8 cellular contexts compared by ENCODE assay signal in genomic region chr1:211625040-211625439, GRCh38. TPM values are rescaled to one million over a fixed set of nuclear protein-coding genes. Genes with fewer than 3 reads are reported as not detected.
DNase-seq lines count a peak whose midpoint lies in the region; ATAC-seq and TF ChIP-seq lines count a peak whose summit lies in the region.

No MANE protein-coding gene starts in this region.

- H2AFZ ChIP-seq in OCI-LY1 (ENCODE audit: low read length) (no peak overlapping the region), fibroblast of lung (ENCODE audit: low read length) (no peak overlapping the region)

- H3K27ac ChIP-seq in OCI-LY1 (ENCODE audit: low read depth, low read length, poor library complexity, severe bottlenecking) (no peak overlapping the region), fibroblast of lung (ENCODE audit: insufficient read depth, low read length) (no peak overlapping the region)

- H3K4me1 ChIP-seq in OCI-LY1 (ENCODE audit: insufficient read depth, low read length, severe bottlenecking) (no peaks in the 10 kb centered on the region), fibroblast of lung (ENCODE audit: control insufficient read depth, extremely low read depth, insufficient read depth, low read length) (no peaks in the 10 kb centered on the region)

- H3K9me2 ChIP-seq in OCI-LY1 (ENCODE audit: low read depth, low read length), result no peaks in the 10 kb centered on the region

- H3K4me1 Mint-ChIP-seq in stimulated activated naive B cell treated with anti-CD40 and anti-IgM and Interleukin-4, amounts not matched to agents 10 μg/mL and 1 μg/mL and 100 μg/mL, for 72 hours, result peaks cover 2 to 5% of the 10 kb centered on the region in 2 donors

- no peaks in the 10 kb centered on the region for H3K36me3 Mint-ChIP-seq in stimulated activated naive B cell treated with anti-CD40 and anti-IgM and Interleukin-4, amounts not matched to agents 10 μg/mL and 1 μg/mL and 100 μg/mL, for 72 hours

- H4K20me1 ChIP-seq in OCI-LY1 (ENCODE audit: insufficient read depth, low read length), result no peaks in the 10 kb centered on the region
- H4K20me1 ChIP-seq in fibroblast of lung (ENCODE audit: control insufficient read depth, extremely low read depth, insufficient read depth, low read length), result no peaks in the 10 kb centered on the region

- H3K27ac Mint-ChIP-seq in stimulated activated naive B cell treated with anti-CD40 and anti-IgM and Interleukin-4, amounts not matched to agents 10 μg/mL and 1 μg/mL and 100 μg/mL, for 72 hours, result no peak overlapping the region

- DNase-seq in activated gamma-delta T cell treated with Interleukin-2 at 50 U/mL for 16 hours, result peak; percentile 19
- no peak for DNase-seq in activated gamma-delta T cell (lab: John Stamatoyannopoulos, UW)
- peak; percentile 27 to 54 for DNase-seq in fibroblast of lung (ENCODE audit: low read depth in 2 of 2)
- no peak for DNase-seq in stimulated activated naive B cell treated with anti-CD40 and anti-IgM and Interleukin-4, amounts not matched to agents 10 μg/mL and 1 μg/mL and 100 μg/mL, for 72 hours

- H3K36me3 ChIP-seq in OCI-LY1 (ENCODE audit: insufficient read depth, low read length) (no peaks in the 10 kb centered on the region), fibroblast of lung (ENCODE audit: control insufficient read depth, insufficient read depth, low read length) (no peaks in the 10 kb centered on the region)

- H3K4me3 Mint-ChIP-seq in stimulated activated naive B cell treated with anti-CD40 and anti-IgM and Interleukin-4, amounts not matched to agents 10 μg/mL and 1 μg/mL and 100 μg/mL, for 72 hours, result no peak overlapping the region

- H3K9me3 Mint-ChIP-seq in stimulated activated naive B cell treated with anti-CD40 and anti-IgM and Interleukin-4, amounts not matched to agents 10 μg/mL and 1 μg/mL and 100 μg/mL, for 72 hours, result no peaks in the 10 kb centered on the region

- peaks cover 3% of the 10 kb centered on the region; the same call in 1 of the 2 replicates for H3K27me3 ChIP-seq in OCI-LY1 (ENCODE audit: insufficient read depth, low read length)
- no peaks in the 10 kb centered on the region for H3K27me3 ChIP-seq in fibroblast of lung (ENCODE audit: control insufficient read depth, insufficient read depth, low read length)

- H3K79me2 ChIP-seq in OCI-LY1 (ENCODE audit: insufficient read depth, low read length) (no peaks in the 10 kb centered on the region), fibroblast of lung (ENCODE audit: control insufficient read depth, insufficient read depth, low read length) (no peaks in the 10 kb centered on the region)

- no peak overlapping the region for H3K4me3 ChIP-seq in OCI-LY1 (ENCODE audit: low read depth, low read length, poor library complexity, severe bottlenecking)
- H3K4me3 ChIP-seq in fibroblast of lung (replicated peaks in 1 of 4; ENCODE audit: control extremely low read depth in 1 of 4, insufficient read depth in 1 of 4, low read depth in 3 of 4, low read length in 4 of 4), result no peak overlapping the region

- ATAC-seq in stimulated activated naive B cell treated with anti-CD40 and anti-IgM and Interleukin-4, amounts not matched to agents 10 μg/mL and 1 μg/mL and 100 μg/mL, for 72 hours (replicated peaks), result peak; percentile 54 to 61
- ATAC-seq in GM19351 (IDR thresholded peaks at IDR 0.05; ENCODE audit: unreplicated experiment), result no peak
- ATAC-seq in HG03432 (IDR thresholded peaks at IDR 0.05; ENCODE audit: unreplicated experiment), result no peak
- no peak for ATAC-seq in GM21825 (IDR thresholded peaks at IDR 0.05; ENCODE audit: unreplicated experiment)

- TF ChIP-seq CTCF in OCI-LY1 (IDR thresholded peaks at IDR 0.05; ENCODE audit: low read length), result peak; percentile 41
- peak; percentile 15 to 28 for TF ChIP-seq CTCF in fibroblast of lung (conservative IDR thresholded peaks at IDR 0.05 in 1 of 2, IDR thresholded peaks at IDR 0.05 in 1 of 2; ENCODE audit: low read depth in 1 of 2, low read length in 2 of 2)

- no peak overlapping the region for H3K9ac ChIP-seq in OCI-LY1 (ENCODE audit: low read length)
- no peak overlapping the region for H3K9ac ChIP-seq in fibroblast of lung (ENCODE audit: insufficient read depth, low read length)

- H3K27me3 Mint-ChIP-seq in stimulated activated naive B cell treated with anti-CD40 and anti-IgM and Interleukin-4, amounts not matched to agents 10 μg/mL and 1 μg/mL and 100 μg/mL, for 72 hours, result peaks cover 0 to 5% of the 10 kb centered on the region in 2 donors

- H3K4me2 ChIP-seq in OCI-LY1 (ENCODE audit: low read length), result no peak overlapping the region
- no peak overlapping the region for H3K4me2 ChIP-seq in fibroblast of lung (ENCODE audit: extremely low read depth, insufficient read depth, low read length)

- H3F3A ChIP-seq in OCI-LY1 (ENCODE audit: insufficient read depth, low read length), result no peaks in the 10 kb centered on the region

- H3K9me3 ChIP-seq in OCI-LY1 (ENCODE audit: low read length), result no peaks in the 10 kb centered on the region
- no peaks in the 10 kb centered on the region for H3K9me3 ChIP-seq in fibroblast of lung (ENCODE audit: control insufficient read depth, insufficient read depth, low read depth, low read length)

RNA-seq across cellular contexts. Expression of gene SLC30A1, which starts 46.1 kb away (rescaled TPM):
- 38.8 and 45.2 TPM in 2 replicates for total RNA-seq in fibroblast of lung
- polyA plus RNA-seq in fibroblast of lung, result 13.6 and 16.2 TPM in 2 replicates
- polyA plus RNA-seq in fibroblast of lung (2012), result 17.4 and 19.3 TPM in 2 replicates
- polyA minus RNA-seq in fibroblast of lung (ENCODE audit: low replicate concordance), result 4.0 and 5.1 TPM in 2 replicates

RNA-seq across cellular contexts. Expression of gene NEK2, which starts 50.4 kb away (rescaled TPM):
- total RNA-seq in fibroblast of lung, result 0.26 and 12.7 TPM in 2 replicates
- polyA plus RNA-seq in fibroblast of lung, result 6.8 and 22.5 TPM in 2 replicates
- polyA plus RNA-seq in fibroblast of lung (2012), result 3.4 and 15.5 TPM in 2 replicates
- polyA minus RNA-seq in fibroblast of lung (ENCODE audit: low replicate concordance), result 0.47 and 1.6 TPM in 2 replicates

Comparison
In these comparisons a context has a peak if more than half of its experiments do, and no peak if none do; other contexts are left out.
1. DNase-seq: peak in activated gamma-delta T cell treated with Interleukin-2 at 50 U/mL for 16 hours (single experiment) and fibroblast of lung (2 of 2); none in activated gamma-delta T cell (single experiment) and stimulated activated naive B cell treated with anti-CD40 and anti-IgM and Interleukin-4, amounts not matched to agents 10 μg/mL and 1 μg/mL and 100 μg/mL, for 72 hours (single experiment).
2. ATAC-seq: peak in stimulated activated naive B cell treated with anti-CD40 and anti-IgM and Interleukin-4, amounts not matched to agents 10 μg/mL and 1 μg/mL and 100 μg/mL, for 72 hours (2 of 2); none in GM19351 (single experiment), HG03432 (single experiment) and GM21825 (single experiment).